In the genomic region with DNA sequence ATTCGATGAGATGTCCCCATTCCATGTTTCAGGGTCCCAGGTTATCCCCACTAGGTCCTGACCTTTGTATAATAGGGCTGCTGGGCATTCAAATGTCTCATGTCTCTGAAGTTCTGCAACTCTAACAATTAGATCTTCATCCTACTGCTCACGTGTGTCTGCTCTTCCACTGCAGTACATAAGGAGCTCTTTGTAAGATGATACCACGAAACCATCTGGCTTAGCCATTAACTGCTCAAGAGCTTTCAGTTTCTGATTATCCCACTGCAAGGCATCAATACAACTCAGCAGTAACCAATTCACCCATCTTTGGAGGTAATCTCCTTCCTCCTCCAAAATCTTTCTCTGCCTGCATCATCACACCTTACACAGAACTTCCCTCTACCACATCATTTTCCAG, we compare ENCODE assay signal across 10 cellular contexts. TPM values are rescaled to one million over a fixed set of nuclear protein-coding genes. Genes with fewer than 3 reads are reported as not detected.
DNase-seq lines count a peak whose midpoint lies in the region; ATAC-seq lines count a peak whose summit lies in the region.
"Had no signal": no experiment of that assay in that cellular context is flagged by ENCODE, and none has a peak within 500 bp of the region (broad histone marks: within the 10 kb centered on the region; RNA-seq: fewer than 3 reads in every experiment).

No MANE protein-coding gene starts in this region.

- ATAC-seq in GM18858 (IDR thresholded peaks at IDR 0.05; ENCODE audit: unreplicated experiment) (peak; percentile 85), GM21717 (IDR thresholded peaks at IDR 0.05; ENCODE audit: unreplicated experiment) (peak; percentile 72), HG03460 (IDR thresholded peaks at IDR 0.05; ENCODE audit: unreplicated experiment) (peak; percentile 98), left lobe of liver (no peak)
- ATAC-seq in activated CD4-positive, CD25-positive, alpha-beta regulatory T cell treated with anti-CD3 and anti-CD28 coated beads, Interleukin-2, amount 50 U/mL, for 24 hours, result no peak
- ATAC-seq: stimulated activated naive CD8-positive, alpha-beta T cell treated with anti-CD3 and anti-CD28 coated beads, Interleukin-15, Interleukin-2, amounts not matched to agents 100 U/mL and 50 U/mL, for 24 hours had no signal

- H3K27ac ChIP-seq in caudate nucleus (ENCODE audit: low read depth, low read length), result no peak overlapping the region

- peak; percentile 38 for DNase-seq in fibroblast of peridontal ligament (ENCODE audit: extremely low read depth)
- DNase-seq in iPS-NIHi7 (ENCODE audit: extremely low spot score), result no peak
- no peak for DNase-seq in left lobe of liver (ENCODE audit: low spot score)
- no peak for DNase-seq in caudate nucleus (lab: John Stamatoyannopoulos, UW)
- DNase-seq: NCI-H446 treated with DMSO at 0.1 percent for 48 hours; stimulated activated naive CD8-positive, alpha-beta T cell treated with anti-CD3 and anti-CD28 coated beads, Interleukin-15, Interleukin-2, amounts not matched to agents 100 U/mL and 50 U/mL, for 24 hours had no signal

RNA-seq across cellular contexts. Expression of gene PPP2CA, which starts 49.9 kb away (rescaled TPM):
- 60.5 TPM for total RNA-seq in left lobe of liver

Comparison
In these comparisons a context has a peak if more than half of its experiments do, and no peak if none do; other contexts are left out.
1. ATAC-seq: peak in GM18858 (single experiment), GM21717 (single experiment) and HG03460 (single experiment); none in activated CD4-positive, CD25-positive, alpha-beta regulatory T cell treated with anti-CD3 and anti-CD28 coated beads, Interleukin-2, amount 50 U/mL, for 24 hours (0 of 2) and left lobe of liver (single experiment).